ENCODE assay signal across 8 cellular contexts in genomic region chr16:57519796-57520360, GRCh38.
DNase-seq lines count a peak whose midpoint lies in the region; ATAC-seq lines count a peak whose summit lies in the region.

No MANE protein-coding gene starts in this region.

- H3K27ac ChIP-seq in caudate nucleus (ENCODE audit: low read depth, low read length) = no peak overlapping the region

- DNase-seq in D341Med (ENCODE audit: low spot score) (peak; percentile 87), MV-4-11 (lab: John Stamatoyannopoulos, UW) (peak; percentile 47), caudate nucleus (lab: John Stamatoyannopoulos, UW) (peak in 55 of 61 donors; percentile 4 to 73 (median 41)), left kidney (ENCODE audit: low read depth, low spot score) (peak; percentile 88)
- peak; percentile 70 for DNase-seq in activated CD4-positive, alpha-beta T cell treated with anti-CD3 and anti-CD28 coated beads for 1 hour
- DNase-seq in stimulated activated CD4-positive, alpha-beta T cell treated with anti-CD3 and anti-CD28 coated beads, Interleukin-4, amount 100 ng/mL, for 4 hours = peak; percentile 72 to 79

- ATAC-seq in GM19467 (IDR thresholded peaks at IDR 0.05; ENCODE audit: unreplicated experiment) = peak; percentile 62
- no peak for ATAC-seq in HG03039 (IDR thresholded peaks at IDR 0.05; ENCODE audit: unreplicated experiment)
